In the genomic region with DNA sequence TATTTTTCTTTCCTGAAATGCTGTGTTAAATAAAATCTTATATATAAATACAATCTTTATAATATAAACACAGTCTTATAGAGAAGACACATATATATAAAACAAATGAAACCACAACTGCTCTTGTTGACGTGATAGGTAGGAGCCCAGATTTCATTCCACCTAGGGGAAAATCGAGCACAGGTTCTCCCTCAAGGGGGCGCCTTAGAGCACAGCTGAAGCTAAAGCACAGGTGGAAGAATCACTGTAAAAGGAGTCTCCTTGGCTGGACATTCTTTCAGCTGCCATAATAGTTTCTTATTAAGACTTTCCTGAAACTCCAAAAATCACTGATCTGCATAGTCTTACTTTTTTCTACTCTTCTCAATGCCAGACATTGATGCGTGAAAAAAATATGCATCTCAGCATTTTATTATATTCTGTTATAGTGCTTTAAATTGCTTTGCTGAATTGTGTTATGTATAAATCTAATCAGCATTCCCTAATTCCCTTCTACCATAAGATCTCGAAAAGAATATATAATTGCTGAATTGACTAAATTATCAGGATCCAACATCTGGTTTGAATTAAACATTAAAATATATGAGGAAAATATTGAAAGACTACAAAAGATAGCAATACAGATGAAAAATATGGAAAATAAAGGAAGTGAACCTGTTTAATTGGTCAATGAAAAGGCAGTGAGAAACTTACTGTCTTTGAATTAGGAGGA, we compare ENCODE assay signal across 8 cellular contexts. TPM values are rescaled to one million over a fixed set of nuclear protein-coding genes. Genes with fewer than 3 reads are reported as not detected.
DNase-seq lines count a peak whose midpoint lies in the region; ATAC-seq, FAIRE-seq and TF ChIP-seq lines count a peak whose summit lies in the region.

No MANE protein-coding gene starts in this region.

- H3K9ac ChIP-seq in endothelial cell of umbilical vein (replicated peaks; ENCODE audit: extremely low read depth, insufficient read depth, low read length) = no peak overlapping the region

- TF ChIP-seq POLR2A in endothelial cell of umbilical vein (IDR thresholded peaks at IDR 0.05; ENCODE audit: low read depth, low read length) (no peak), GM18505 (IDR thresholded peaks at IDR 0.05; ENCODE audit: borderline replicate concordance, extremely low read depth, insufficient read depth, insufficient read length) (no peak)

- no peaks in the 10 kb centered on the region for H3K4me1 Mint-ChIP-seq in progenitor cell of endocrine pancreas (ENCODE audit: low read depth)

- no peak overlapping the region for H3K4me3 Mint-ChIP-seq in progenitor cell of endocrine pancreas (ENCODE audit: low read depth)

- H4K20me1 ChIP-seq in PC-9 (ENCODE audit: insufficient read depth) = no peaks in the 10 kb centered on the region
- no peaks in the 10 kb centered on the region for H4K20me1 ChIP-seq in endothelial cell of umbilical vein (replicated peaks; ENCODE audit: control insufficient read depth, extremely low read depth, insufficient read depth, low read length)

- no peak overlapping the region for H3K27ac Mint-ChIP-seq in progenitor cell of endocrine pancreas

- intact Hi-C loops in PC-9 (cut with micrococcal nuclease; ENCODE audit: unreplicated experiment) = loop anchor here (10.0 kb wide), 1 partner anchor 129 kb away; no protein-coding TSS in a partner anchor
- intact Hi-C loops in endothelial cell of umbilical vein (cut with micrococcal nuclease) = loop anchor here (1.0 kb wide), 3 partner anchors 82 to 236 kb away; no protein-coding TSS in a partner anchor

- H3K4me3 ChIP-seq in AG09309 (ENCODE audit: control insufficient read depth, low read depth, low read length) = no peak overlapping the region
- H3K4me3 ChIP-seq in PC-9 = no peak overlapping the region
- H3K4me3 ChIP-seq in endothelial cell of umbilical vein (replicated peaks in 1 of 3; ENCODE audit: insufficient read depth in 1 of 3, low read depth in 1 of 3, low read length in 3 of 3) = no peak overlapping the region

- H3F3A ChIP-seq in PC-9 (ENCODE audit: insufficient read depth, low read depth) = no peaks in the 10 kb centered on the region

- H2AFZ ChIP-seq in PC-9 (peak overlapping the region; percentile 70; the same call in 1 of the 2 replicates), endothelial cell of umbilical vein (ENCODE audit: low read depth, low read length) (no peak overlapping the region)

- no peaks in the 10 kb centered on the region for H3K9me2 ChIP-seq in PC-9 (ENCODE audit: insufficient read depth)

- no peaks in the 10 kb centered on the region for H3K9me3 ChIP-seq in PC-9 (ENCODE audit: insufficient read depth, low read depth)
- H3K9me3 ChIP-seq in endothelial cell of umbilical vein (replicated peaks; ENCODE audit: control insufficient read depth, insufficient read depth, low read length) = no peaks in the 10 kb centered on the region

- H3K79me2 ChIP-seq in PC-9 (ENCODE audit: low read depth) = no peaks in the 10 kb centered on the region
- H3K79me2 ChIP-seq in endothelial cell of umbilical vein (ENCODE audit: control insufficient read depth, insufficient read depth, low read length) = no peaks in the 10 kb centered on the region

- FAIRE-seq in endothelial cell of umbilical vein (lab: Jason Lieb, UNC) = peak; percentile 73

- dilution Hi-C loops in endothelial cell of umbilical vein (cut with MboI; ENCODE audit: extremely low pct_ligation_motif_present, low sequenced_read_pairs) = no loop called here

- no peak overlapping the region for H3K27ac ChIP-seq in PC-9
- no peak overlapping the region for H3K27ac ChIP-seq in endothelial cell of umbilical vein (ENCODE audit: insufficient read depth, low read depth, low read length)

- DNase-seq in AG09309 (ENCODE audit: low read depth) (no peak), GM19240 (ENCODE audit: insufficient read length, low spot score) (peak; percentile 1), PC-9 (peak in 1 of 2 experiments; percentile 8), endothelial cell of umbilical vein (ENCODE audit: low read depth, low spot score) (peak; percentile 57), progenitor cell of endocrine pancreas (ENCODE audit: low spot score, unreplicated experiment) (peak; percentile 26), LoVo (ENCODE audit: low spot score) (no peak)

- ATAC-seq in GM18505 (IDR thresholded peaks at IDR 0.05; ENCODE audit: unreplicated experiment) (no peak), GM18502 (IDR thresholded peaks at IDR 0.05; ENCODE audit: poor library complexity, unreplicated experiment) (no peak)

- no peaks in the 10 kb centered on the region for H3K27me3 Mint-ChIP-seq in progenitor cell of endocrine pancreas

- H3K36me3 ChIP-seq in PC-9 (ENCODE audit: low read depth) = no peaks in the 10 kb centered on the region
- H3K36me3 ChIP-seq in endothelial cell of umbilical vein (ENCODE audit: control insufficient read depth in 2 of 2, extremely low read depth in 1 of 2, insufficient read depth in 2 of 2, low read length in 2 of 2) = no peaks in the 10 kb centered on the region

- CTCF ChIA-PET in PC-9 (lab: Charles Lee) (interaction anchor here (0.6 to 0.8 kb wide), 2 partner anchors 27 to 125 kb away, joined by 3 read pairs; no protein-coding TSS in a partner anchor), endothelial cell of umbilical vein (lab: Charles Lee) (interaction anchor here (0.6 to 4.2 kb wide), 52 partner anchors 9 to 959 kb away, joined by 3 to 50 read pairs (median 4); a partner anchor contains a TSS)

- H3K4me2 ChIP-seq in PC-9 (no peak overlapping the region), endothelial cell of umbilical vein (ENCODE audit: insufficient read depth, low read length) (no peak overlapping the region)

- H3K9me1 ChIP-seq in endothelial cell of umbilical vein (replicated peaks; ENCODE audit: control insufficient read depth, extremely low read depth, insufficient read depth, low read length) = no peaks in the 10 kb centered on the region

- BruUV-seq in PC-9 (replicated peaks; lab: Mats Ljungman, UMichigan) (no TSS peak), endothelial cell of umbilical vein (replicated peaks; lab: Mats Ljungman, UMichigan) (no TSS peak)

- H3K9me3 Mint-ChIP-seq in progenitor cell of endocrine pancreas (ENCODE audit: low read depth) = peaks cover 4% of the 10 kb centered on the region

- H3K27me3 ChIP-seq in PC-9 (ENCODE audit: insufficient read depth, low read depth) (no peaks in the 10 kb centered on the region), endothelial cell of umbilical vein (ENCODE audit: control insufficient read depth in 2 of 2, insufficient read depth in 2 of 2, low read length in 2 of 2) (no peaks in the 10 kb centered on the region)

- no peaks in the 10 kb centered on the region for H3K36me3 Mint-ChIP-seq in progenitor cell of endocrine pancreas (ENCODE audit: insufficient read depth)

- TF ChIP-seq CTCF in AG09309 (IDR thresholded peaks at IDR 0.05; ENCODE audit: control insufficient read depth, insufficient read depth, low read depth, low read length, missing control alignments) (peak; percentile 45), PC-9 (conservative IDR thresholded peaks at IDR 0.05) (peak; percentile 41; the same call in 1 of the 2 replicates), endothelial cell of umbilical vein (IDR thresholded peaks at IDR 0.05; ENCODE audit: extremely low read depth in 1 of 2, insufficient read depth in 1 of 2, low read depth in 1 of 2, low read length in 2 of 2) (peak; percentile 58 to 79), progenitor cell of endocrine pancreas (IDR thresholded peaks at IDR 0.05; ENCODE audit: unreplicated experiment) (peak; percentile 61)

- POLR2A ChIA-PET in PC-9 (lab: Charles Lee; ENCODE audit: unreplicated experiment) (no interaction called here), endothelial cell of umbilical vein (lab: Charles Lee) (no interaction called here)

- H3K4me1 ChIP-seq in PC-9 (replicated peaks; ENCODE audit: insufficient read depth) (no peaks in the 10 kb centered on the region), endothelial cell of umbilical vein (ENCODE audit: control insufficient read depth, extremely low read depth, insufficient read depth, low read length) (no peaks in the 10 kb centered on the region)

TF ChIP-seq in endothelial cell of umbilical vein, 7 proteins besides CTCF, POLR2A, EP300 and RAD21:
- TF ChIP-seq, protein P1, sequence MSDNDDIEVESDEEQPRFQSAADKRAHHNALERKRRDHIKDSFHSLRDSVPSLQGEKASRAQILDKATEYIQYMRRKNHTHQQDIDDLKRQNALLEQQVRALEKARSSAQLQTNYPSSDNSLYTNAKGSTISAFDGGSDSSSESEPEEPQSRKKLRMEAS (IDR thresholded peaks at IDR 0.05; ENCODE audit: insufficient read depth, insufficient read length) = no peak
- TF ChIP-seq FOS (IDR thresholded peaks at IDR 0.05; ENCODE audit: borderline replicate concordance, insufficient read depth, low read length) (no peak), POLR2AphosphoS5 (IDR thresholded peaks at IDR 0.05; ENCODE audit: insufficient read depth, low read depth, low read length) (no peak), MYC (IDR thresholded peaks at IDR 0.05; ENCODE audit: low read depth, low read length) (no peak), EZH2 (IDR thresholded peaks at IDR 0.05; ENCODE audit: borderline replicate concordance, low read depth, low read length, severe bottlenecking) (no peak), GATA2 (IDR thresholded peaks at IDR 0.05; ENCODE audit: insufficient read depth, insufficient read length, low read depth, low read length) (no peak), JUN (IDR thresholded peaks at IDR 0.05; ENCODE audit: borderline replicate concordance, insufficient read depth, insufficient read length, low read depth) (no peak)

RNA-seq across cellular contexts. Expression of a gene that starts 25.5 kb away (rescaled TPM):
- total RNA-seq in PC-9 (2021) (not detected in 2 replicates), endothelial cell of umbilical vein (not detected in 2 replicates), progenitor cell of endocrine pancreas (not detected in 2 replicates)
- not detected in 2 replicates for polyA plus RNA-seq in endothelial cell of umbilical vein
- not detected in 2 replicates for polyA plus RNA-seq in endothelial cell of umbilical vein (2011; cell fraction: cytosol; rRNA removed)
- 0.06 and 0.08 TPM in 2 replicates for polyA plus RNA-seq in endothelial cell of umbilical vein (2011; cell fraction: nucleus; rRNA removed)
- polyA plus RNA-seq in endothelial cell of umbilical vein (2012) = not detected in 2 replicates
- not detected in 2 replicates for polyA minus RNA-seq in endothelial cell of umbilical vein
- polyA minus RNA-seq in endothelial cell of umbilical vein (2011; cell fraction: cytosol; rRNA and poly(A)+ RNA removed) = not detected
- polyA minus RNA-seq in endothelial cell of umbilical vein (2011; cell fraction: nucleus; rRNA and poly(A)+ RNA removed) = not detected in 2 replicates

Comparison
In these comparisons a context has a peak if more than half of its experiments do, and no peak if none do; other contexts are left out.
1. DNase-seq: peak in GM19240 (single experiment), endothelial cell of umbilical vein (single experiment) and progenitor cell of endocrine pancreas (single experiment); none in AG09309 (single experiment) and LoVo (single experiment).
2. Peak in every context shown above with its lines, with median percentiles within 50 percentile points of each other: CTCF ChIP-seq.